In genomic region chr2:20130821-20131645, GRCh38 we compare ENCODE assay signal across 21 cellular contexts.
DNase-seq lines count a peak whose midpoint lies in the region; ATAC-seq and TF ChIP-seq lines count a peak whose summit lies in the region.
"Had no signal": no experiment of that assay in that cellular context is flagged by ENCODE, and none has a peak within 500 bp of the region (broad histone marks: within the 10 kb centered on the region; RNA-seq: fewer than 3 reads in every experiment).

No MANE protein-coding gene starts in this region.

- H3K36me3 ChIP-seq in SK-N-SH (replicated peaks in 1 of 2; ENCODE audit: control insufficient read depth in 1 of 2, insufficient read depth in 2 of 2, low read length in 1 of 2) (no peaks in the 10 kb centered on the region), left lung (no peaks in the 10 kb centered on the region), smooth muscle cell (ENCODE audit: low read depth) (no peaks in the 10 kb centered on the region)
- H3K36me3 ChIP-seq: prostate gland, tibial artery had no signal

- H4K20me1 ChIP-seq in SK-N-SH (ENCODE audit: insufficient read depth) = no peaks in the 10 kb centered on the region
- no peaks in the 10 kb centered on the region for H4K20me1 ChIP-seq in smooth muscle cell (ENCODE audit: low read depth)

- H3K4me1 ChIP-seq in SK-N-SH (ENCODE audit: control insufficient read depth in 1 of 2, insufficient read depth in 2 of 2, low read depth in 1 of 2, low read length in 1 of 2) (peaks cover 0 to 16% of the 10 kb centered on the region in 2 experiments; a peak in 1 of 4 replicates), left lung (no peaks in the 10 kb centered on the region), smooth muscle cell (ENCODE audit: low read depth) (peaks cover 9% of the 10 kb centered on the region)
- H3K4me1 ChIP-seq: prostate gland, tibial artery had no signal

- no peak overlapping the region for H3K9ac ChIP-seq in SK-N-SH
- H3K9ac ChIP-seq in smooth muscle cell (ENCODE audit: low read depth) = peak overlapping the region; percentile 18

- no peak for ATAC-seq in SK-N-SH treated with all-trans-retinoic acid at 6 μM for 48 hours
- peak; percentile 42 for ATAC-seq in left lung

- H3K27ac ChIP-seq in SK-N-SH (ENCODE audit: low read depth in 2 of 2, low read length in 1 of 2) (no peak overlapping the region), left lung (no peak overlapping the region), smooth muscle cell (ENCODE audit: low read depth) (peak overlapping the region; percentile 84)
- H3K27ac ChIP-seq: 22Rv1, prostate gland, tibial artery had no signal

- POLR2A ChIA-PET in SK-N-SH (lab: Yijun Ruan, JAX) = interaction anchor here (1.2 kb wide), 1 partner anchor 94 kb away, joined by 4 read pairs; the partner anchor contains the start of gene SDC1

- H3K79me2 ChIP-seq in SK-N-SH (ENCODE audit: insufficient read depth) (no peaks in the 10 kb centered on the region), smooth muscle cell (ENCODE audit: low read depth) (no peaks in the 10 kb centered on the region)

- H3K9me3 ChIP-seq in SK-N-SH = no peaks in the 10 kb centered on the region
- H3K9me3 ChIP-seq in left lung = no peaks in the 10 kb centered on the region
- H3K9me3 ChIP-seq in smooth muscle cell (replicated peaks; ENCODE audit: low read depth) = no peaks in the 10 kb centered on the region
- H3K9me3 ChIP-seq: prostate gland, tibial artery had no signal

- DNase-seq in SK-N-SH (no peak), amniotic epithelial cell (ENCODE audit: low read depth) (peak; percentile 23), left lung (no peak), smooth muscle cell (lab: John Stamatoyannopoulos, UW; ENCODE audit: unreplicated experiment) (no peak), T1000 (lab: John Stamatoyannopoulos, UW) (no peak), NCI-H2196 (lab: John Stamatoyannopoulos, UW; ENCODE audit: unreplicated experiment) (no peak), NCI-H2081 treated with DMSO at 0.1 percent for 48 hours (lab: John Stamatoyannopoulos, UW) (no peak)
- DNase-seq: activated CD4-positive, CD25-positive, alpha-beta regulatory T cell treated with anti-CD3 and anti-CD28 coated beads, Interleukin-2, amount 50 U/mL, for 72 hours; amniotic stem cell; CD4-positive, CD25-positive, alpha-beta regulatory T cell; DMS79; foreskin fibroblast; HFFc6; naive B cell; NCI-H187 treated with DMSO at 0.1 percent for 48 hours; NCI-H526 treated with DMSO at 0.1 percent for 48 hours; stimulated activated naive CD4-positive, alpha-beta T cell; tibial artery had no signal

- H3K27me3 ChIP-seq in SK-N-SH (ENCODE audit: insufficient read depth) (no peaks in the 10 kb centered on the region), left lung (no peaks in the 10 kb centered on the region), smooth muscle cell (ENCODE audit: low read depth) (no peaks in the 10 kb centered on the region)

- H3F3A ChIP-seq in SK-N-SH (replicated peaks; ENCODE audit: insufficient read depth) = no peaks in the 10 kb centered on the region
- peaks cover 5% of the 10 kb centered on the region for H3F3A ChIP-seq in smooth muscle cell (ENCODE audit: low read depth)

- TF ChIP-seq RAD21 in SK-N-SH (IDR thresholded peaks at IDR 0.05; ENCODE audit: low read length) = no peak

- H3K4me2 ChIP-seq in SK-N-SH = no peak overlapping the region
- H3K4me2 ChIP-seq in smooth muscle cell = peak overlapping the region; percentile 58

- H2AFZ ChIP-seq in SK-N-SH (ENCODE audit: low read depth) = peak overlapping the region; percentile 7; the same call in 1 of the 2 replicates
- H2AFZ ChIP-seq in smooth muscle cell (ENCODE audit: low read depth) = peak overlapping the region; percentile 60

- intact Hi-C loops in left lung (cut with DNase I) = loop anchor here in 1 of 2 donors (10.0 kb wide), 1 partner anchor 94 kb away; the partner anchor contains the start of gene SDC1

- WGBS in SK-N-SH (ENCODE audit: low lambda C conversion rate) = 88% methylated on average over 11 of the region's 11 CpGs
- 35% methylated on average over 11 of the region's 11 CpGs for WGBS in smooth muscle cell (ENCODE audit: low lambda C conversion rate)

- H3K4me3 ChIP-seq in SK-N-SH (ENCODE audit: low read depth in 2 of 2, low read length in 1 of 2) (no peak overlapping the region), left lung (no peak overlapping the region), smooth muscle cell (no peak overlapping the region)
- H3K4me3 ChIP-seq: prostate gland, tibial artery had no signal

- no peaks in the 10 kb centered on the region for H3K9me2 ChIP-seq in SK-N-SH

- TF ChIP-seq CTCF in SK-N-SH (IDR thresholded peaks at IDR 0.05) = no peak
- TF ChIP-seq CTCF in left lung (IDR thresholded peaks at IDR 0.05) = no peak
- TF ChIP-seq CTCF in smooth muscle cell (IDR thresholded peaks at IDR 0.05; ENCODE audit: borderline replicate concordance, insufficient read depth, poor library complexity, severe bottlenecking) = no peak

- CTCF ChIA-PET in SK-N-SH (lab: Yijun Ruan, JAX) = interaction anchor here (0.8 to 5.7 kb wide), 2 partner anchors 17 to 95 kb away, joined by 3 to 35 read pairs; partner anchors contain the start of gene SDC1

- TF ChIP-seq EP300 in SK-N-SH (IDR thresholded peaks at IDR 0.05; ENCODE audit: borderline replicate concordance in 1 of 2, low read depth in 1 of 2, low read length in 1 of 2) = no peak

TF ChIP-seq in SK-N-SH, 30 proteins besides CTCF, POLR2A, EP300 and RAD21:
- TF ChIP-seq YY1 (IDR thresholded peaks at IDR 0.05; ENCODE audit: low read depth) (no peak), MAX (IDR thresholded peaks at IDR 0.05; ENCODE audit: low read depth) (no peak), IRF3 (IDR thresholded peaks at IDR 0.05; ENCODE audit: low read depth, low read length) (no peak), CHD2 (IDR thresholded peaks at IDR 0.05; ENCODE audit: low read length, partially characterized antibody) (no peak), NRF1 (IDR thresholded peaks at IDR 0.05; ENCODE audit: low read depth, low read length) (no peak), TEAD4 (IDR thresholded peaks at IDR 0.05; ENCODE audit: borderline replicate concordance, insufficient read depth) (no peak), USF1 (IDR thresholded peaks at IDR 0.05; ENCODE audit: borderline replicate concordance, low read depth) (no peak), NFIC (IDR thresholded peaks at IDR 0.05; ENCODE audit: borderline replicate concordance) (no peak), MXI1 (IDR thresholded peaks at IDR 0.05; ENCODE audit: low read depth, low read length) (no peak)

TF ChIP-seq in SK-N-SH treated with all-trans-retinoic acid at 6 μM for 48 hours, 23 proteins besides CTCF, POLR2A, EP300 and RAD21 (continues in another document):
- TF ChIP-seq POU6F1 (CRISPR knock-in tag; IDR thresholded peaks at IDR 0.05; ENCODE audit: borderline replicate concordance, low read depth) (no peak), ARNTL (CRISPR knock-in tag; IDR thresholded peaks at IDR 0.05; ENCODE audit: borderline replicate concordance, low read depth) (no peak), BACH2 (CRISPR knock-in tag; IDR thresholded peaks at IDR 0.05; ENCODE audit: borderline replicate concordance) (no peak), ZFP3 (CRISPR knock-in tag; IDR thresholded peaks at IDR 0.05) (no peak), SNAI2 (CRISPR knock-in tag; IDR thresholded peaks at IDR 0.05) (no peak), PATZ1 (CRISPR knock-in tag; IDR thresholded peaks at IDR 0.05; ENCODE audit: borderline replicate concordance) (no peak), ESRRG (CRISPR knock-in tag; IDR thresholded peaks at IDR 0.05) (no peak), GLIS3 (CRISPR knock-in tag; IDR thresholded peaks at IDR 0.05) (no peak), OSR1 (CRISPR knock-in tag; IDR thresholded peaks at IDR 0.05) (no peak), ISL1 (CRISPR knock-in tag; IDR thresholded peaks at IDR 0.05) (no peak), ZNF70 (CRISPR knock-in tag; IDR thresholded peaks at IDR 0.05) (no peak), PPARA (CRISPR knock-in tag; IDR thresholded peaks at IDR 0.05; ENCODE audit: borderline replicate concordance) (no peak)
